ENCODE assay signal across 11 cellular contexts in genomic region chr12:102748704-102749103, GRCh38.
"Had no signal": no experiment of that assay in that cellular context is flagged by ENCODE, and none has a peak within 500 bp of the region (broad histone marks: within the 10 kb centered on the region; RNA-seq: fewer than 3 reads in every experiment).

No MANE protein-coding gene starts in this region.

- H3K4me3 ChIP-seq: GM23248, GM23338, HAP-1 had no signal

- H3K9me3 ChIP-seq: HAP-1 had no signal

- H2AFZ ChIP-seq: GM23248, GM23338 had no signal

- H3K4me3 Mint-ChIP-seq: GM23338, H9, HFFc6 had no signal

- FAIRE-seq: H1, H54 had no signal

- H3K27ac ChIP-seq: GM23248 had no signal

- H3K4me1 Mint-ChIP-seq: GM23338, H9 had no signal

- H3K4me2 ChIP-seq: GM23338 had no signal

- DNase-seq: GM23248, GOT3, H7, H9, HCEC 1CT, HFFc6 had no signal

- H3K27ac Mint-ChIP-seq: GM23338, H9, HFFc6 had no signal

- ATAC-seq: GM23338, HCT116 had no signal

- H3K36me3 ChIP-seq: HAP-1 had no signal

- H3K4me1 ChIP-seq: HAP-1 had no signal

- H3K9me3 Mint-ChIP-seq: GM23338, H9, HFFc6 had no signal

- H3K9ac ChIP-seq: GM23248 had no signal
